ENCODE assay signal across 8 cellular contexts in genomic region chr16:64983983-64984382, GRCh38.
DNase-seq lines count a peak whose midpoint lies in the region; ATAC-seq and TF ChIP-seq lines count a peak whose summit lies in the region.

No MANE protein-coding gene starts in this region.

- TF ChIP-seq CTCF in fibroblast of the aortic adventitia (IDR thresholded peaks at IDR 0.05; ENCODE audit: insufficient read depth, low read length) = peak; percentile 60
- peak; percentile 26 for TF ChIP-seq CTCF in psoas muscle (IDR thresholded peaks at IDR 0.05)

- no peak for DNase-seq in Right ventricle myocardium superior
- DNase-seq in cardiac septum (ENCODE audit: low spot score) = no peak
- peak; percentile 40 for DNase-seq in RKO (ENCODE audit: low spot score)
- DNase-seq in fibroblast of the aortic adventitia (ENCODE audit: low read depth) = peak; percentile 70
- DNase-seq in psoas muscle = no peak

- no peaks in the 10 kb centered on the region for H3K9me3 ChIP-seq in psoas muscle

- no peaks in the 10 kb centered on the region for H3K4me1 ChIP-seq in psoas muscle

- WGBS in psoas muscle, 3 donors = 41 to 46% (median 42%) methylated on average over 2 of the region's 2 CpGs

- H3K4me3 ChIP-seq in fibroblast of the aortic adventitia (ENCODE audit: low read depth, low read length) = no peak overlapping the region
- no peak overlapping the region for H3K4me3 ChIP-seq in psoas muscle

- no peaks in the 10 kb centered on the region for H3K36me3 ChIP-seq in psoas muscle (ENCODE audit: insufficient read depth in 1 of 2, low read depth in 1 of 2)

- ATAC-seq in Right ventricle myocardium superior (ENCODE audit: poor library complexity) (peak; percentile 49), psoas muscle (peak in 3 of 4 donors; percentile 35 to 48 (median 37)), GM21528 (IDR thresholded peaks at IDR 0.05; ENCODE audit: low FRiP score, unreplicated experiment) (no peak), HG02981 (IDR thresholded peaks at IDR 0.05; ENCODE audit: unreplicated experiment) (no peak), HG03432 (IDR thresholded peaks at IDR 0.05; ENCODE audit: unreplicated experiment) (no peak)

- no peaks in the 10 kb centered on the region for H3K27me3 ChIP-seq in psoas muscle (ENCODE audit: insufficient read depth in 3 of 3, low read length in 2 of 3)

- no peak overlapping the region for H3K27ac ChIP-seq in psoas muscle

- intact Hi-C loops in Right ventricle myocardium superior (cut with DNase I) (no loop called here), cardiac septum (cut with DNase I) (no loop called here), psoas muscle (cut with DNase I) (no loop called here)

Comparison
In these comparisons a context has a peak if more than half of its experiments do, and no peak if none do; other contexts are left out.
1. ATAC-seq: peak in Right ventricle myocardium superior (single experiment) and psoas muscle (3 of 4); none in GM21528 (single experiment), HG02981 (single experiment) and HG03432 (single experiment).
2. DNase-seq: peak in RKO (single experiment) and fibroblast of the aortic adventitia (single experiment); none in Right ventricle myocardium superior (single experiment), cardiac septum (single experiment) and psoas muscle (0 of 2).